1 cellular context compared by ENCODE assay signal in genomic region chr19:12544401-12544876, GRCh38.
TF ChIP-seq lines count a peak whose summit lies in the region.

No MANE protein-coding gene starts in this region.

TF ChIP-seq in K562, 482 proteins besides CTCF, POLR2A, EP300 and RAD21 (continued from another document and continues in another):
- TF ChIP-seq FOXO4 (CRISPR knock-in tag; IDR thresholded peaks at IDR 0.05) (no peak), MAFG (tag; conservative IDR thresholded peaks at IDR 0.05) (peak; percentile 69), MAX (CRISPR knock-in tag; IDR thresholded peaks at IDR 0.05) (peak; percentile 76), BHLHE40 (IDR thresholded peaks at IDR 0.05; ENCODE audit: low read length) (peak; percentile 70; the same call in 1 of the 2 replicates), DNMT1 (IDR thresholded peaks at IDR 0.05) (no peak), THAP12 (CRISPR knock-in tag; IDR thresholded peaks at IDR 0.05) (no peak), UBTF (IDR thresholded peaks at IDR 0.05; ENCODE audit: borderline replicate concordance in 1 of 2, low read depth in 2 of 2, low read length in 2 of 2) (no peak), POLR2G (IDR thresholded peaks at IDR 0.05; ENCODE audit: low read depth, low read length) (no peak), TCF7 (IDR thresholded peaks at IDR 0.05; ENCODE audit: borderline replicate concordance) (no peak; the same call in 1 of the 2 replicates), ZNF77 (CRISPR knock-in tag; IDR thresholded peaks at IDR 0.05) (no peak), HDGF (IDR thresholded peaks at IDR 0.05) (no peak; the same call in 1 of the 2 replicates), CREB3L1 (IDR thresholded peaks at IDR 0.05; ENCODE audit: borderline replicate concordance, low read depth) (peak; percentile 59), ETV1 (tag; conservative IDR thresholded peaks at IDR 0.05; ENCODE audit: low read depth) (peak; percentile 82), ZNF175 (CRISPR knock-in tag; IDR thresholded peaks at IDR 0.05; ENCODE audit: low read depth) (peak; percentile 48; the same call in 1 of the 2 replicates), SNRNP70 (optimal IDR thresholded peaks at IDR 0.05; ENCODE audit: low read depth, low read length) (no peak), THRAP3 (IDR thresholded peaks at IDR 0.05; ENCODE audit: borderline replicate concordance) (no peak), MCM7 (IDR thresholded peaks at IDR 0.05) (no peak), L3MBTL2 (IDR thresholded peaks at IDR 0.05) (peak; percentile 84), E2F5 (CRISPR knock-in tag; IDR thresholded peaks at IDR 0.05) (no peak), MLLT1 (IDR thresholded peaks at IDR 0.05) (peak in 1 of 2 experiments; percentile 95; a peak in 2 of 4 replicates), E4F1 (CRISPR knock-in tag; IDR thresholded peaks at IDR 0.05; ENCODE audit: borderline replicate concordance) (no peak), ZNF785 (CRISPR knock-in tag; IDR thresholded peaks at IDR 0.05) (no peak), NCOA4 (IDR thresholded peaks at IDR 0.05; ENCODE audit: partially characterized antibody) (no peak), PHB (CRISPR knock-in tag; IDR thresholded peaks at IDR 0.05) (no peak), GTF2A2 (tag; IDR thresholded peaks at IDR 0.05) (no peak), STAT5A (IDR thresholded peaks at IDR 0.05; ENCODE audit: borderline replicate concordance, low read length) (peak; percentile 92), CHCHD3 (CRISPR knock-in tag; IDR thresholded peaks at IDR 0.05) (no peak), HDAC2 (IDR thresholded peaks at IDR 0.05) (peak; percentile 91; the same call in 1 of the 2 replicates), MEIS2 (IDR thresholded peaks at IDR 0.05; ENCODE audit: partially characterized antibody) (no peak), ELF4 (CRISPR knock-in tag; IDR thresholded peaks at IDR 0.05) (peak; percentile 20; the same call in 1 of the 2 replicates), NFE2 (IDR thresholded peaks at IDR 0.05; ENCODE audit: low read depth) (peak; percentile 92), HMBOX1 (IDR thresholded peaks at IDR 0.05) (peak; percentile 76), ERF (CRISPR knock-in tag; IDR thresholded peaks at IDR 0.05) (no peak), CHD2 (IDR thresholded peaks at IDR 0.05; ENCODE audit: low read depth, low read length) (no peak), FOS (IDR thresholded peaks at IDR 0.05; ENCODE audit: extremely low read depth, insufficient read length) (no peak), LARP7 (IDR thresholded peaks at IDR 0.05) (no peak), ZNF197 (CRISPR knock-in tag; IDR thresholded peaks at IDR 0.05; ENCODE audit: low read depth) (no peak), HOXB6 (CRISPR knock-in tag; IDR thresholded peaks at IDR 0.05; ENCODE audit: borderline replicate concordance) (no peak), GATAD2A (IDR thresholded peaks at IDR 0.05) (0 out of 2 replicates have a peak, but pooled peaks have one; percentile 76), ZNF436 (CRISPR knock-in tag; IDR thresholded peaks at IDR 0.05) (no peak), ZNF124 (CRISPR knock-in tag; IDR thresholded peaks at IDR 0.05) (no peak), KAT2B (IDR thresholded peaks at IDR 0.05; ENCODE audit: low read depth, low read length) (no peak), ILK (tag; IDR thresholded peaks at IDR 0.05; ENCODE audit: borderline replicate concordance, low read depth) (no peak), SUPT5H (IDR thresholded peaks at IDR 0.05) (no peak), ZNF644 (tag; IDR thresholded peaks at IDR 0.05; ENCODE audit: low read depth) (no peak; the same call in 1 of the 2 replicates), FOXJ3 (CRISPR knock-in tag; IDR thresholded peaks at IDR 0.05) (no peak), CEBPB (tag; IDR thresholded peaks at IDR 0.05) (no peak), MTA2 (IDR thresholded peaks at IDR 0.05; ENCODE audit: low read depth) (peak; percentile 96), XRCC5 (IDR thresholded peaks at IDR 0.05; ENCODE audit: low read depth, low read length) (no peak), MLX (CRISPR knock-in tag; conservative IDR thresholded peaks at IDR 0.05) (no peak), NR3C1 (CRISPR knock-in tag; IDR thresholded peaks at IDR 0.05) (no peak), TAL1 (IDR thresholded peaks at IDR 0.05) (peak; percentile 97), ZNF511 (CRISPR knock-in tag; IDR thresholded peaks at IDR 0.05) (no peak), NR2F6 (CRISPR knock-in tag; IDR thresholded peaks at IDR 0.05) (no peak)
